In genomic region chr16:66858740-66859396, GRCh38 we compare ENCODE assay signal across 11 cellular contexts. TPM values are rescaled to one million over a fixed set of nuclear protein-coding genes. Genes with fewer than 3 reads are reported as not detected.
DNase-seq lines count a peak whose midpoint lies in the region; ATAC-seq, FAIRE-seq and TF ChIP-seq lines count a peak whose summit lies in the region.
"Had no signal": no experiment of that assay in that cellular context is flagged by ENCODE, and none has a peak within 500 bp of the region (broad histone marks: within the 10 kb centered on the region; RNA-seq: fewer than 3 reads in every experiment).

No MANE protein-coding gene starts in this region.

- intact Hi-C loops in left cardiac atrium (cut with DNase I): no loop called here

- POLR2A ChIA-PET in A549 (lab: Yijun Ruan, JAX): no interaction called here

- peak overlapping the region in 1 of 2 experiments; percentile 25; a peak in 1 of 6 replicates for H3K27ac ChIP-seq in A549
- no peak overlapping the region for H3K27ac ChIP-seq in RWPE2 (ENCODE audit: poor library complexity, severe bottlenecking)

- H3K36me3 ChIP-seq in H7 (replicated peaks; ENCODE audit: control insufficient read depth, insufficient read depth, low read length) (no peaks in the 10 kb centered on the region), RWPE2 (ENCODE audit: low read depth) (no peaks in the 10 kb centered on the region)

- H3K9me3 ChIP-seq in A549: no peaks in the 10 kb centered on the region
- no peaks in the 10 kb centered on the region for H3K9me3 ChIP-seq in RWPE2 (ENCODE audit: severe bottlenecking)

- CTCF ChIA-PET in A549 (lab: Yijun Ruan, JAX): interaction anchor here (0.6 to 8.7 kb wide), 7 partner anchors 9 to 250 kb away, joined by 3 to 90 read pairs (median 9); partner anchors contain the start of genes NAE1 and PDP2

- 20% methylated on average over 4 of the region's 4 CpGs for WGBS in A549 (ENCODE audit: missing lambda C conversion rate)

- ATAC-seq in A549 (peak; percentile 70 to 78), RWPE2 (ENCODE audit: low read depth) (peak; percentile 68), left cardiac atrium (peak; percentile 93 to 96), GM21526 (IDR thresholded peaks at IDR 0.05; ENCODE audit: low FRiP score, unreplicated experiment) (no peak), HG02885 (IDR thresholded peaks at IDR 0.05; ENCODE audit: poor library complexity, unreplicated experiment) (no peak)
- ATAC-seq: stimulated activated naive B cell treated with anti-CD40 and anti-IgM and Interleukin-4, amounts not matched to agents 10 μg/mL and 1 μg/mL and 100 μg/mL, for 72 hours had no signal

- H3K4me1 ChIP-seq in A549: peaks cover 9% of the 10 kb centered on the region; the same call in 1 of the 3 replicates
- no peaks in the 10 kb centered on the region for H3K4me1 ChIP-seq in RWPE2 (ENCODE audit: insufficient read depth, poor library complexity, severe bottlenecking)

- peak overlapping the region; percentile 15; the same call in 1 of the 3 replicates for H3K4me2 ChIP-seq in A549

- no peak for TF ChIP-seq EP300 in A549 (IDR thresholded peaks at IDR 0.05)

- no peak for TF ChIP-seq RAD21 in A549 (conservative IDR thresholded peaks at IDR 0.05 in 1 of 2, IDR thresholded peaks at IDR 0.05 in 1 of 2)

- FAIRE-seq in A549 (lab: Jason Lieb, UNC): no peak

- no peak overlapping the region for H3K4me3 ChIP-seq in A549
- no peak overlapping the region for H3K4me3 ChIP-seq in H7 (ENCODE audit: insufficient read depth, low read depth, low read length)
- H3K4me3 ChIP-seq in RWPE2 (ENCODE audit: severe bottlenecking): no peak overlapping the region

- H3K27me3 ChIP-seq in H7 (ENCODE audit: control insufficient read depth, insufficient read depth, low read length) (no peaks in the 10 kb centered on the region), RWPE2 (ENCODE audit: insufficient read depth, poor library complexity, severe bottlenecking) (no peaks in the 10 kb centered on the region)

- TF ChIP-seq CTCF in A549 (IDR thresholded peaks at IDR 0.05) (no peak), RWPE2 (IDR thresholded peaks at IDR 0.05; ENCODE audit: poor library complexity, severe bottlenecking) (no peak), GM10266 (IDR thresholded peaks at IDR 0.05; ENCODE audit: control insufficient read depth, insufficient read depth, low read depth, missing control alignments) (no peak)

- TF ChIP-seq POLR2A in A549 (IDR thresholded peaks at IDR 0.05; ENCODE audit: low read length): no peak

- DNase-seq in A549 (ENCODE audit: low read depth in 1 of 2, low spot score in 1 of 2) (peak in 1 of 2 experiments; percentile 47), H7 (peak; percentile 10), RWPE2 (ENCODE audit: low spot score) (peak; percentile 42), left cardiac atrium (peak; percentile 80), NCI-H2171 treated with DMSO at 0.1 percent for 48 hours (lab: John Stamatoyannopoulos, UW) (no peak), GM10266 (ENCODE audit: extremely low spot score) (no peak)
- DNase-seq: occipital lobe; stimulated activated naive B cell treated with anti-CD40 and anti-IgM and Interleukin-4, amounts not matched to agents 10 μg/mL and 1 μg/mL and 100 μg/mL, for 72 hours had no signal

TF ChIP-seq in A549, 52 proteins besides CTCF, POLR2A, EP300 and RAD21:
- TF ChIP-seq ESRRA (IDR thresholded peaks at IDR 0.05; ENCODE audit: borderline replicate concordance, low read length) (no peak), HOXA7 (CRISPR knock-in tag; IDR thresholded peaks at IDR 0.05) (no peak), MYC (IDR thresholded peaks at IDR 0.05; ENCODE audit: borderline replicate concordance, low read length) (no peak)

RNA-seq across cellular contexts. Expression of gene CA7, which starts 14.7 kb away (rescaled TPM):
- polyA plus RNA-seq in A549 (2011; rRNA removed) (not detected in 2 replicates), A549 (2017; fragmentation: RNase III; extraction: RNeasy Plus Mini Kit Qiagen cat#74134 plus additional on column Dnase treatment) (not detected in 3 replicates)
- polyA plus RNA-seq in A549 (2012; cell fraction: cytosol; rRNA removed): 0.03 TPM in 1 of 2 replicates, not detected in the other
- polyA plus RNA-seq in A549 (2012; cell fraction: nucleus; rRNA removed): not detected in 2 replicates
- polyA minus RNA-seq in A549 (2011; rRNA and poly(A)+ RNA removed): not detected in 2 replicates
- total RNA-seq in H7 (2014; rRNA removed; shearing (Covaris generic)): 0.48 and 0.78 TPM in 2 replicates
- total RNA-seq in left cardiac atrium: not detected
- total RNA-seq: glomerular endothelial cell, occipital lobe had no signal

RNA-seq across cellular contexts. Expression of gene PDP2, which starts 21.4 kb away (rescaled TPM):
- 10.0 and 10.7 TPM in 2 replicates for polyA plus RNA-seq in A549 (2011; rRNA removed)
- polyA plus RNA-seq in A549 (2012; cell fraction: cytosol; rRNA removed): 3.5 and 4.3 TPM in 2 replicates
- 3.3 and 4.0 TPM in 2 replicates for polyA plus RNA-seq in A549 (2012; cell fraction: nucleus; rRNA removed)
- polyA plus RNA-seq in A549 (2017; fragmentation: RNase III; extraction: RNeasy Plus Mini Kit Qiagen cat#74134 plus additional on column Dnase treatment): 7.7 to 10.5 TPM (median 8.7 TPM) in 3 replicates
- polyA minus RNA-seq in A549 (2011; rRNA and poly(A)+ RNA removed): 27.2 and 31.7 TPM in 2 replicates
- total RNA-seq in H7 (2014; rRNA removed; shearing (Covaris generic)): 10.5 and 23.7 TPM in 2 replicates
- total RNA-seq in left cardiac atrium: 1 to 10 TPM; 6.8 to 8.1 TPM

RNA-seq across cellular contexts. Expression of gene NAE1, which starts 28.1 kb away (rescaled TPM):
- polyA plus RNA-seq in A549 (2011; rRNA removed) (89.8 and 132 TPM in 2 replicates), A549 (2017; fragmentation: RNase III; extraction: RNeasy Plus Mini Kit Qiagen cat#74134 plus additional on column Dnase treatment) (90.0 to 96.2 TPM (median 94.9 TPM) in 3 replicates)
- 41.1 and 41.8 TPM in 2 replicates for polyA plus RNA-seq in A549 (2012; cell fraction: cytosol; rRNA removed)
- polyA plus RNA-seq in A549 (2012; cell fraction: nucleus; rRNA removed): 18.0 and 27.3 TPM in 2 replicates
- polyA minus RNA-seq in A549 (2011; rRNA and poly(A)+ RNA removed): 16.5 and 18.2 TPM in 2 replicates
- total RNA-seq in H7 (2014; rRNA removed; shearing (Covaris generic)): 149 and 165 TPM in 2 replicates
- 10 to 100 TPM; 32.6 to 35.4 TPM for total RNA-seq in left cardiac atrium

RNA-seq across cellular contexts. Expression of gene TERB1, which starts 57.5 kb away (rescaled TPM):
- polyA plus RNA-seq in A549 (2011; rRNA removed): 0.07 and 0.18 TPM in 2 replicates
- 0.03 and 0.08 TPM in 2 replicates for polyA plus RNA-seq in A549 (2012; cell fraction: cytosol; rRNA removed)
- polyA plus RNA-seq in A549 (2012; cell fraction: nucleus; rRNA removed): 0.11 and 0.45 TPM in 2 replicates
- 0.12 to 0.18 TPM (median 0.17 TPM) in 3 replicates for polyA plus RNA-seq in A549 (2017; fragmentation: RNase III; extraction: RNeasy Plus Mini Kit Qiagen cat#74134 plus additional on column Dnase treatment)
- 0.19 and 0.29 TPM in 2 replicates for polyA minus RNA-seq in A549 (2011; rRNA and poly(A)+ RNA removed)
- 0.11 TPM in 1 of 2 replicates, not detected in the other for total RNA-seq in H7 (2014; rRNA removed; shearing (Covaris generic))
- total RNA-seq in left cardiac atrium: not detected
- total RNA-seq: glomerular endothelial cell had no signal

RNA-seq across cellular contexts. Expression of gene CDH16, which starts 59.8 kb away (rescaled TPM):
- polyA plus RNA-seq in A549 (2011; rRNA removed) (0.18 and 0.37 TPM in 2 replicates), A549 (2017; fragmentation: RNase III; extraction: RNeasy Plus Mini Kit Qiagen cat#74134 plus additional on column Dnase treatment) (0.24 to 0.25 TPM (median 0.25 TPM) in 3 replicates)
- polyA plus RNA-seq in A549 (2012; cell fraction: cytosol; rRNA removed): 0.08 and 0.09 TPM in 2 replicates
- 0.20 and 0.46 TPM in 2 replicates for polyA plus RNA-seq in A549 (2012; cell fraction: nucleus; rRNA removed)
- 0.49 and 0.54 TPM in 2 replicates for polyA minus RNA-seq in A549 (2011; rRNA and poly(A)+ RNA removed)
- total RNA-seq in H7 (2014; rRNA removed; shearing (Covaris generic)): not detected in 2 replicates
- total RNA-seq in left cardiac atrium: under 1 TPM; 0.39 to 0.47 TPM
- total RNA-seq: glomerular endothelial cell, occipital lobe had no signal

Comparison
In these comparisons a context has a peak if more than half of its experiments do, and no peak if none do; other contexts are left out.
1. ATAC-seq: peak in A549 (2 of 2), RWPE2 (single experiment) and left cardiac atrium (2 of 2); none in GM21526 (single experiment) and HG02885 (single experiment).
2. DNase-seq: peak in H7 (single experiment), RWPE2 (single experiment) and left cardiac atrium (single experiment); none in NCI-H2171 treated with DMSO at 0.1 percent for 48 hours (single experiment) and GM10266 (single experiment).